ENCODE assay signal across 12 cellular contexts in the genomic region with DNA sequence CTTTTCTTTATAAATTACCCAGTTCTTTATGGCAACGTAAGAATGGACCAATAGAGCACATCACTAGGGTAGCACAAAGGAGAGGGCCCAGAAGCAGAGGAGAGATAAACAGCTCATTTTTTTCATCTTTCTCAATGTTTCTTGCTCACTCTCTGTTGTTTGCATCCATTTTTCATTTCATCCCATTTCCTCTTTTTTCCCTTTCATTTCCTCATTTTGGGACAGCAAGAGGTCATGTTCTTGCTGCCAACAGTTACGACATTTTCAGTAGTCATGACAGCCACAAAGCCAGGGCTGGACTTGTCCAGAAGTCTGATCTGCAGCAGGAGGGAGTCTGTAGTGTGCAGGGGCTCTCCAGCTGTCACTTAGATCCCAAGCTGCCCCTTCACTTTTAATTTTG. TPM values are rescaled to one million over a fixed set of nuclear protein-coding genes. Genes with fewer than 3 reads are reported as not detected.
DNase-seq lines count a peak whose midpoint lies in the region; ATAC-seq, FAIRE-seq and TF ChIP-seq lines count a peak whose summit lies in the region.
"Had no signal": no experiment of that assay in that cellular context is flagged by ENCODE, and none has a peak within 500 bp of the region (broad histone marks: within the 10 kb centered on the region; RNA-seq: fewer than 3 reads in every experiment).

No MANE protein-coding gene starts in this region.

- TF ChIP-seq CTCF in HL-60 (IDR thresholded peaks at IDR 0.05; ENCODE audit: insufficient read depth, low read length) (no peak), fibroblast of mammary gland (conservative IDR thresholded peaks at IDR 0.05; ENCODE audit: control insufficient read depth, insufficient read depth, low read depth, low read length) (no peak), pancreas (IDR thresholded peaks at IDR 0.05) (no peak)

- intact Hi-C loops in pancreas (cut with DNase I): no loop called here

- H3K27ac ChIP-seq in HL-60 (replicated peaks): peak overlapping the region; percentile 82
- H3K27ac ChIP-seq in pancreas: peak overlapping the region in 1 of 4 donors; percentile 23

- H3K27me3 ChIP-seq in HL-60 (ENCODE audit: insufficient read depth, poor library complexity, severe bottlenecking): no peaks in the 10 kb centered on the region
- no peaks in the 10 kb centered on the region for H3K27me3 ChIP-seq in pancreas

- no peaks in the 10 kb centered on the region for H3K4me1 ChIP-seq in pancreas

- no peaks in the 10 kb centered on the region for H3K36me3 ChIP-seq in pancreas

- FAIRE-seq in pancreas (lab: Jason Lieb, UNC): no peak

- H3K4me3 ChIP-seq in HL-60 (replicated peaks; ENCODE audit: insufficient read depth, low read length) (no peak overlapping the region), fibroblast of mammary gland (ENCODE audit: control insufficient read depth, low read depth, low read length) (no peak overlapping the region), pancreas (no peak overlapping the region)

- DNase-seq in HL-60 (ENCODE audit: low read depth in 1 of 2, low spot score in 1 of 2) (peak in 1 of 2 experiments; percentile 93), fibroblast of mammary gland (ENCODE audit: low read depth) (peak; percentile 53), pancreas (no peak), DMS153 treated with DMSO at 0.1 percent for 48 hours (lab: John Stamatoyannopoulos, UW; ENCODE audit: unreplicated experiment) (no peak), T-helper 1 cell (no peak), dedifferentiated amniotic fluid mesenchymal stem cell (ENCODE audit: extremely low spot score) (no peak)
- DNase-seq: Calu3; stimulated activated CD4-positive, alpha-beta T cell treated with anti-CD3 and anti-CD28 coated beads, Interleukin-4, amount 100 ng/mL, for 4 hours had no signal

- 82% methylated on average over 2 of the region's 2 CpGs for WGBS in pancreas, 2 donors

- ATAC-seq in GM18868 (IDR thresholded peaks at IDR 0.05; ENCODE audit: unreplicated experiment): peak; percentile 84
- peak in 3 of 4 donors; percentile 46 to 89 (median 81) for ATAC-seq in pancreas
- no peak for ATAC-seq in HG03457 (IDR thresholded peaks at IDR 0.05; ENCODE audit: unreplicated experiment)
- ATAC-seq: activated CD4-positive, CD25-positive, alpha-beta regulatory T cell treated with anti-CD3 and anti-CD28 coated beads, Interleukin-2, amount 50 U/mL, for 24 hours; Panc1 had no signal

- no peaks in the 10 kb centered on the region for H3K9me3 ChIP-seq in pancreas

RNA-seq across cellular contexts. Expression of a gene that starts 52.7 kb away (rescaled TPM):
- 10 to 100 TPM in 2 of 6 donors, 1 to 10 TPM in 3, under 1 TPM in 1; 0.93 to 36.3 (median 5.9) TPM for total RNA-seq in pancreas
- 1 to 10 TPM; 2.1 to 4.5 TPM for polyA plus RNA-seq in pancreas
